Comparison of ENCODE assay signal across 26 cellular contexts in the genomic region with DNA sequence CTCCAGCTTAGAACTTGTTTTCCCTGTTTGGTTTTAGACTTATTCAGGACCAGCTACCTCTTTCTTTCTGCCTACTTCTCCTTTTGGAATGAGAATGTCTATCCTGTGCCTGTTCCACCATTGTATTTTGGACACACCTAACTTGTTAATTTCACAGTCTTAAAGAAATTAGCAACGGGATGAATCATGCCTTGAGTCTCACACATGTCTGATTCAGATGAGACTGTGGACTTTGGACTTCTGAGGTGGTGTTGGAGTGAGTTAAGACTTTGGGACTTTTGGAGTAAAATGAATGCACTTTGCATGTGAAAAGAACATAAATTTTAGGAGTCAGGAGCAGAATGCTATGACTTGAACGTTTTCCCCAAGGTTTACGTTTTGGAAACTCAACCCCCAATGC.
"Had no signal": no experiment of that assay in that cellular context is flagged by ENCODE, and none has a peak within 500 bp of the region (broad histone marks: within the 10 kb centered on the region; RNA-seq: fewer than 3 reads in every experiment).

No MANE protein-coding gene starts in this region.

- H3K27me3 ChIP-seq: dorsolateral prefrontal cortex, esophagus squamous epithelium, right atrium auricular region, testis, tibial artery, upper lobe of left lung had no signal

- H3K4me3 ChIP-seq: dorsolateral prefrontal cortex, esophagus squamous epithelium, lung, right atrium auricular region, smooth muscle cell, testis, tibial artery, upper lobe of left lung had no signal

- H3K36me3 ChIP-seq: esophagus squamous epithelium, right atrium auricular region, tibial artery, upper lobe of left lung had no signal

- H3K9me3 ChIP-seq: esophagus squamous epithelium, right atrium auricular region, testis, tibial artery, upper lobe of left lung had no signal

- ATAC-seq: natural killer cell treated with Interleukin-12 subunit alpha and Interleukin-12 subunit beta and Interleukin-15 and Interleukin-18, amount 100 ng/mL, for 72 hours; sciatic nerve; stimulated activated memory B cell treated with anti-CD40 and anti-IgM and Interleukin-4, amounts not matched to agents 10 μg/mL and 1 μg/mL and 100 μg/mL, for 72 hours; stimulated activated naive CD8-positive, alpha-beta T cell treated with anti-CD3 and anti-CD28 coated beads, Interleukin-15, Interleukin-2, amounts not matched to agents 100 U/mL and 50 U/mL, for 24 hours had no signal

- H3K9ac ChIP-seq: parathyroid adenoma had no signal

- H3K27ac ChIP-seq: dorsolateral prefrontal cortex, epithelial cell of prostate, esophagus squamous epithelium, parathyroid adenoma, right atrium auricular region, testis, tibial artery, upper lobe of left lung had no signal

- H3K4me1 ChIP-seq: esophagus squamous epithelium, parathyroid adenoma, right atrium auricular region, testis, tibial artery, upper lobe of left lung had no signal

- DNase-seq: cerebellar nuclear complex; cortex of kidney; dorsolateral prefrontal cortex; effector CD4-positive, alpha-beta T cell; esophagus squamous epithelium; hypothalamus; immature natural killer cell; islet precursor cell; kidney glomerular epithelial cell; naive B cell; stimulated activated CD4-positive, alpha-beta T cell treated with anti-CD3 and anti-CD28 coated beads, Interleukin-12 subunit alpha, Interleukin-12 subunit beta, amount 100 ng/mL, for 4 hours; stimulated activated CD4-positive, alpha-beta T cell treated with anti-CD3 and anti-CD28 coated beads, Interleukin-1b, Interleukin-23, amount 100 ng/mL, for 48 hours; stimulated activated CD4-positive, alpha-beta T cell treated with anti-CD3 and anti-CD28 coated beads, Interleukin-4, amount 100 ng/mL, for 24 hours; stimulated activated naive CD8-positive, alpha-beta T cell treated with anti-CD3 and anti-CD28 coated beads, Interleukin-15, Interleukin-2, amounts not matched to agents 100 U/mL and 50 U/mL, for 24 hours; substantia nigra; testis; tibial artery; upper lobe of left lung had no signal
